28 cellular contexts compared by ENCODE assay signal in genomic region chr2:11027195-11027594, GRCh38.
"Had no signal": no experiment of that assay in that cellular context is flagged by ENCODE, and none has a peak within 500 bp of the region (broad histone marks: within the 10 kb centered on the region; RNA-seq: fewer than 3 reads in every experiment).

No MANE protein-coding gene starts in this region.

- H3K9me3 ChIP-seq: ascending aorta, breast epithelium, esophagus squamous epithelium, gastroesophageal sphincter had no signal

- DNase-seq: activated B cell treated with CpG ODN at 0.5 μM for 24 hours; activated CD4-positive, alpha-beta T cell treated with anti-CD3 and anti-CD28 coated beads for 48 hours; activated CD4-positive, alpha-beta T cell treated with anti-CD3 and anti-CD28 coated beads, Interleukin-2, amount 50 U/mL, for 1 hour; activated CD4-positive, alpha-beta T cell treated with anti-CD3 and anti-CD28 coated beads, Interleukin-2, amount 50 U/mL, for 48 hours; activated CD8-positive, alpha-beta memory T cell treated with anti-CD3 and anti-CD28 coated beads for 24 hours; activated CD8-positive, alpha-beta T cell treated with anti-CD3 and anti-CD28 coated beads for 36 hours; activated effector memory CD4-positive, alpha-beta T cell treated with Interleukin-2 at 50 U/mL for 16 hours; activated gamma-delta T cell treated with Interleukin-2 at 50 U/mL for 16 hours; activated naive CD4-positive, alpha-beta T cell treated with anti-CD3 and anti-CD28 coated beads, Interleukin-2, amount 50 U/mL, for 16 hours; activated naive CD4-positive, alpha-beta T cell treated with Interleukin-2 at 50 U/mL for 16 hours; activated T-cell treated with anti-CD3 and anti-CD28 coated beads, Interleukin-2, amount 50 U/mL, for 4 hours; dorsolateral prefrontal cortex; effector CD4-positive, alpha-beta T cell; effector memory CD8-positive, alpha-beta T cell; esophagus squamous epithelium; foreskin melanocyte; T-helper 1 cell; T-helper 17 cell; T1000; WERI-Rb-1 had no signal

- H3K27ac ChIP-seq: ascending aorta, breast epithelium, cardiac muscle cell, coronary artery, dorsolateral prefrontal cortex, epithelial cell of prostate, esophagus squamous epithelium, gastroesophageal sphincter, WERI-Rb-1 had no signal

- H3K27me3 ChIP-seq: ascending aorta, breast epithelium, cardiac muscle cell, dorsolateral prefrontal cortex, esophagus squamous epithelium, gastroesophageal sphincter had no signal

- H3K36me3 ChIP-seq: ascending aorta, breast epithelium, cardiac muscle cell, esophagus squamous epithelium, gastroesophageal sphincter, WERI-Rb-1 had no signal

- H3K4me3 ChIP-seq: ascending aorta, breast epithelium, cardiac muscle cell, coronary artery, dorsolateral prefrontal cortex, esophagus squamous epithelium, gastroesophageal sphincter had no signal

- ATAC-seq: activated CD4-positive, CD25-positive, alpha-beta regulatory T cell treated with anti-CD3 and anti-CD28 coated beads, Interleukin-2, amount 50 U/mL, for 24 hours; activated CD8-positive, alpha-beta T cell treated with anti-CD3 and anti-CD28 coated beads for 36 hours; activated T-cell treated with anti-CD3 and anti-CD28 coated beads, Interleukin-2, amount 50 U/mL, for 4 hours; activated T-helper 17 cell treated with anti-CD3 and anti-CD28 coated beads, Interleukin-2, amount 50 U/mL, for 72 hours; effector memory CD8-positive, alpha-beta T cell; gastroesophageal sphincter; T-helper 17 cell had no signal

- H3K4me1 ChIP-seq: ascending aorta, breast epithelium, gastroesophageal sphincter had no signal
